In the genomic region with DNA sequence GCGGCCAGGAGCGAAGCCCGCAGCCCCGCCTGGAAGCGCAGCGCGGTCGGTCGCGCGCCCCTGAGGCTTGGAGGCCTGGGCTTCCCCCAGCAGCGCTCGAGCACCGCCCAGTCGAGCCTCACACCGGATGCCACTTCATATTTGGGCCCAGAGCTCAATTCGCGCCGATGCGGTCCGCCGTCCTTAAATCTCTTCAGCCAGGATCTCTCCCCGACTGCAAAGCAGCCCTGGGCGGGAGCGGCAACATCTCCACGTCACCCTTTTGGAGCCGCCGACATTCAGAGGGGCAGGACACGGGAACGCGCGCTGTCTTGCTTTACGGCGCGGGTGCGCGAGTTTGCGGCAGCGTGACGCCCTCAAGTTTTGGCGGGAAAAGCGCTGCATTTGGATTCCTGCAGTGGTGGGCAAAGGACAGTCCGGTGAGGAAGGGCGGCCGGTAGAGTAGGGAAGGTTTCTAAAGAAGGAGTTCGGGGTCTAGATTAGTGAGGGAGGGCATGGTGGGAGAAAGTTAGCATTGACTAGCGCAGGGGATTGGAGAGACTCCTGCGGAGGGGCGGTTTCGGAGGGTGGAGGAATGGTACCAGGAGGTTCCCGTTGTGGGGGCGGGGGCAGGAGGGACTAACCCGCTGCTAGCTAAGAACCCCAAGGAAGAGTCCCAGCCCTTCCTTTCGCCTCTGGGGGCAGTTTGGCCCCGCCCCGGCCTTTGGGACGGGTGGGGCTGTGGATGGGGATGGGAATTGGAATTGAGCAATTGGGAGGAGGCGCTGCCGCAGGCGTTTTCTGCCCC, we compare ENCODE assay signal across 8 cellular contexts. TPM values are rescaled to one million over a fixed set of nuclear protein-coding genes. Genes with fewer than 3 reads are reported as not detected.
DNase-seq lines count a peak whose midpoint lies in the region; ATAC-seq and TF ChIP-seq lines count a peak whose summit lies in the region.

No MANE protein-coding gene starts in this region.

- H3K79me2 ChIP-seq in GM23248 (ENCODE audit: insufficient read depth) (peaks cover 24% of the 10 kb centered on the region), Karpas-422 (ENCODE audit: low read length) (peaks cover 42% of the 10 kb centered on the region)

- H3K27ac ChIP-seq in GM23248, result peak overlapping the region; percentile 91
- H3K27ac ChIP-seq in Karpas-422 (ENCODE audit: low read length), result peak overlapping the region; percentile 85

- H3K27me3 ChIP-seq in GM23248 (replicated peaks; ENCODE audit: insufficient read depth), result no peaks in the 10 kb centered on the region
- no peaks in the 10 kb centered on the region for H3K27me3 ChIP-seq in Karpas-422 (ENCODE audit: low read length)

- H3K9me2 ChIP-seq in GM23248 (ENCODE audit: insufficient read depth), result no peaks in the 10 kb centered on the region
- no peaks in the 10 kb centered on the region for H3K9me2 ChIP-seq in Karpas-422 (replicated peaks; ENCODE audit: insufficient read depth, low read length)

- no peaks in the 10 kb centered on the region for H3K9me3 Mint-ChIP-seq in nephron

- H3K9me3 ChIP-seq in GM23248 (ENCODE audit: low read depth) (no peaks in the 10 kb centered on the region), Karpas-422 (ENCODE audit: low read length) (no peaks in the 10 kb centered on the region)

- H3K4me3 ChIP-seq in GM23248 (peak overlapping the region; percentile 91), Karpas-422 (ENCODE audit: low read length) (peak overlapping the region; percentile 76), fibroblast of pulmonary artery (replicated peaks; ENCODE audit: low read depth, low read length) (peak overlapping the region; percentile 82)

- peak; percentile 89 for ATAC-seq in stimulated activated naive CD8-positive, alpha-beta T cell treated with anti-CD3 and anti-CD28 coated beads, Interleukin-15, Interleukin-2, amounts not matched to agents 100 U/mL and 50 U/mL, for 24 hours

- peaks cover 25% of the 10 kb centered on the region for H3K4me1 ChIP-seq in GM23248 (ENCODE audit: insufficient read depth)
- H3K4me1 ChIP-seq in Karpas-422 (ENCODE audit: low read length), result peaks cover 27% of the 10 kb centered on the region

- no peaks in the 10 kb centered on the region for H3K36me3 ChIP-seq in GM23248 (ENCODE audit: low read depth)
- H3K36me3 ChIP-seq in Karpas-422 (ENCODE audit: insufficient read depth, low read length), result no peaks in the 10 kb centered on the region

- H3K4me3 Mint-ChIP-seq in nephron, result peak overlapping the region; percentile 92 to 95 (median 94)

- no peaks in the 10 kb centered on the region for H3K27me3 Mint-ChIP-seq in nephron (ENCODE audit: low read depth)

- H3K36me3 Mint-ChIP-seq in nephron (ENCODE audit: low read depth), result peaks cover 25% of the 10 kb centered on the region

- H3K4me1 Mint-ChIP-seq in nephron, result peaks cover 20% of the 10 kb centered on the region

- H3K9ac ChIP-seq in GM23248 (peak overlapping the region; percentile 92), Karpas-422 (ENCODE audit: low read length) (peak overlapping the region; percentile 80)

- H4K20me1 ChIP-seq in GM23248 (ENCODE audit: insufficient read depth), result no peaks in the 10 kb centered on the region
- no peaks in the 10 kb centered on the region for H4K20me1 ChIP-seq in Karpas-422 (ENCODE audit: insufficient read depth, low read depth, low read length)

- H3K4me2 ChIP-seq in GM23248 (ENCODE audit: unreplicated experiment), result peak overlapping the region; percentile 91
- H3K4me2 ChIP-seq in Karpas-422 (ENCODE audit: low read depth, low read length, poor library complexity, severe bottlenecking), result peak overlapping the region; percentile 71

- peak overlapping the region; percentile 93 for H2AFZ ChIP-seq in GM23248
- H2AFZ ChIP-seq in Karpas-422 (ENCODE audit: low read length), result peak overlapping the region; percentile 73; the same call in 1 of the 2 replicates

- peaks cover 45% of the 10 kb centered on the region for H3F3A ChIP-seq in GM23248 (ENCODE audit: insufficient read depth)

- 0 to 1% methylated on average over 47 to 58 of the region's 60 CpGs for WGBS in GM23248 (ENCODE audit: low coverage in 1 of 2, low lambda C conversion rate in 2 of 2, missing lambda C conversion rate in 2 of 2), 2 experiments

- in situ Hi-C loops in GM23248 (cut with MboI), result no loop called here

- H3K27ac Mint-ChIP-seq in nephron, result peak overlapping the region; percentile 92 to 96 (median 95)

- TF ChIP-seq CTCF in fibroblast of pulmonary artery (IDR thresholded peaks at IDR 0.05; ENCODE audit: low read length, missing control alignments) (no peak), nephron (IDR thresholded peaks at IDR 0.05; ENCODE audit: unreplicated experiment in 3 of 3) (no peak)

- DNase-seq in Daoy (ENCODE audit: low read depth) (peak; percentile 95), GM23248 (peak; percentile 96), Karpas-422 (peak; percentile 91), RPMI7951 (ENCODE audit: low read depth) (peak; percentile 95), fibroblast of pulmonary artery (ENCODE audit: low read depth) (peak; percentile 91)
- peak; percentile 72 for DNase-seq in activated T-helper 9 cell treated with anti-CD3 and anti-CD28 coated beads, Interleukin-2, amount 50 U/mL, for 16 hours (ENCODE audit: low read depth)
- DNase-seq in stimulated activated naive CD8-positive, alpha-beta T cell treated with anti-CD3 and anti-CD28 coated beads, Interleukin-15, Interleukin-2, amounts not matched to agents 100 U/mL and 50 U/mL, for 24 hours, result peak; percentile 90

RNA-seq across cellular contexts. Expression of gene CHEK1, which starts 0.8 kb away (rescaled TPM):
- total RNA-seq in Daoy (2014; rRNA removed; shearing (Covaris generic)), result 64.8 and 65.3 TPM in 2 replicates
- 16.8 and 23.4 TPM in 2 replicates for total RNA-seq in GM23248 (2014; rRNA removed; shearing (Covaris generic))
- 15.1 and 16.8 TPM in 2 replicates for polyA plus RNA-seq in GM23248 (2016; fragmentation: Nextera tagmentation; extraction: Ambion mirVana)
- total RNA-seq in Karpas-422 (2014; rRNA removed; shearing (Covaris generic); ENCODE audit: low replicate concordance), result 12.5 and 16.5 TPM in 2 replicates
- total RNA-seq in RPMI7951 (2014; rRNA removed; shearing (Covaris generic)), result 70.8 and 82.9 TPM in 2 replicates

RNA-seq across cellular contexts. Expression of gene STT3A, which starts 33.1 kb away (rescaled TPM):
- 160 and 169 TPM in 2 replicates for total RNA-seq in Daoy (2014; rRNA removed; shearing (Covaris generic))
- total RNA-seq in GM23248 (2014; rRNA removed; shearing (Covaris generic)), result 289 and 309 TPM in 2 replicates
- polyA plus RNA-seq in GM23248 (2016; fragmentation: Nextera tagmentation; extraction: Ambion mirVana), result 245 and 258 TPM in 2 replicates
- total RNA-seq in Karpas-422 (2014; rRNA removed; shearing (Covaris generic); ENCODE audit: low replicate concordance), result 32.9 and 76.2 TPM in 2 replicates
- total RNA-seq in RPMI7951 (2014; rRNA removed; shearing (Covaris generic)), result 192 and 276 TPM in 2 replicates

RNA-seq across cellular contexts. Expression of gene ACRV1, which starts 54.9 kb away (rescaled TPM):
- 1.4 TPM in 1 of 2 replicates, not detected in the other for total RNA-seq in Daoy (2014; rRNA removed; shearing (Covaris generic))
- not detected in 2 replicates for total RNA-seq in GM23248 (2014; rRNA removed; shearing (Covaris generic))
- 0.10 and 0.22 TPM in 2 replicates for polyA plus RNA-seq in GM23248 (2016; fragmentation: Nextera tagmentation; extraction: Ambion mirVana)
- total RNA-seq in Karpas-422 (2014; rRNA removed; shearing (Covaris generic); ENCODE audit: low replicate concordance), result not detected in 2 replicates
- 0.59 TPM in 1 of 2 replicates, not detected in the other for total RNA-seq in RPMI7951 (2014; rRNA removed; shearing (Covaris generic))

RNA-seq across cellular contexts. Expression of gene EI24, which starts 56.5 kb away (rescaled TPM):
- 128 and 166 TPM in 2 replicates for total RNA-seq in Daoy (2014; rRNA removed; shearing (Covaris generic))
- total RNA-seq in GM23248 (2014; rRNA removed; shearing (Covaris generic)), result 124 and 145 TPM in 2 replicates
- polyA plus RNA-seq in GM23248 (2016; fragmentation: Nextera tagmentation; extraction: Ambion mirVana), result 139 and 140 TPM in 2 replicates
- total RNA-seq in Karpas-422 (2014; rRNA removed; shearing (Covaris generic); ENCODE audit: low replicate concordance), result 19.9 and 41.6 TPM in 2 replicates
- 112 and 113 TPM in 2 replicates for total RNA-seq in RPMI7951 (2014; rRNA removed; shearing (Covaris generic))

Comparison
In these comparisons a context has a peak if more than half of its experiments do, and no peak if none do; other contexts are left out.
1. Peak in every context shown above with its lines: DNase-seq, ATAC-seq, H3K4me3 ChIP-seq and H3K27ac ChIP-seq.